Comparison of ENCODE assay signal across 14 cellular contexts in genomic region chr6:44497807-44498206, GRCh38.
DNase-seq lines count a peak whose midpoint lies in the region; ATAC-seq and TF ChIP-seq lines count a peak whose summit lies in the region.
"Had no signal": no experiment of that assay in that cellular context is flagged by ENCODE, and none has a peak within 500 bp of the region (broad histone marks: within the 10 kb centered on the region; RNA-seq: fewer than 3 reads in every experiment).

No MANE protein-coding gene starts in this region.

- H4K20me1 ChIP-seq in SK-N-SH (ENCODE audit: insufficient read depth), result no peaks in the 10 kb centered on the region

- no peaks in the 10 kb centered on the region for H3K79me2 ChIP-seq in SK-N-SH (ENCODE audit: insufficient read depth)

- no peaks in the 10 kb centered on the region for H3F3A ChIP-seq in SK-N-SH (replicated peaks; ENCODE audit: insufficient read depth)

- no peak overlapping the region for H3K4me3 ChIP-seq in SJCRH30
- no peak overlapping the region for H3K4me3 ChIP-seq in right atrium auricular region
- no peak overlapping the region for H3K4me3 ChIP-seq in SK-N-SH (ENCODE audit: low read depth in 2 of 2, low read length in 1 of 2)
- H3K4me3 ChIP-seq: A549, GM23248 had no signal

- H3K4me2 ChIP-seq in SK-N-SH, result no peak overlapping the region
- H3K4me2 ChIP-seq: A549 had no signal

- POLR2A ChIA-PET in SK-N-SH (lab: Yijun Ruan, JAX), result no interaction called here

- H3K9ac ChIP-seq in SK-N-SH, result no peak overlapping the region
- H3K9ac ChIP-seq: GM23248 had no signal

- no peak for TF ChIP-seq RAD21 in SK-N-SH (IDR thresholded peaks at IDR 0.05; ENCODE audit: low read length)

- no peak overlapping the region for H2AFZ ChIP-seq in SK-N-SH (ENCODE audit: low read depth)
- H2AFZ ChIP-seq: GM23248 had no signal

- CTCF ChIA-PET in SK-N-SH (lab: Yijun Ruan, JAX), result interaction anchor here (0.8 to 1.4 kb wide), 3 partner anchors 8 to 28 kb away, joined by 3 to 5 read pairs (median 3); no protein-coding TSS in a partner anchor

- TF ChIP-seq CTCF in right atrium auricular region (IDR thresholded peaks at IDR 0.05) (no peak), SK-N-SH (IDR thresholded peaks at IDR 0.05) (no peak)

- 48% methylated on average over 5 of the region's 5 CpGs for WGBS in SK-N-SH (ENCODE audit: low lambda C conversion rate)

- intact Hi-C loops in left ventricle myocardium superior (cut with micrococcal nuclease) (no loop called here), left cardiac atrium (cut with DNase I) (no loop called here)

- H3K27me3 ChIP-seq in SJCRH30, result no peaks in the 10 kb centered on the region
- H3K27me3 ChIP-seq in right atrium auricular region, result no peaks in the 10 kb centered on the region
- no peaks in the 10 kb centered on the region for H3K27me3 ChIP-seq in SK-N-SH (ENCODE audit: insufficient read depth)

- no peak for TF ChIP-seq EP300 in SK-N-SH (IDR thresholded peaks at IDR 0.05; ENCODE audit: borderline replicate concordance in 1 of 2, low read depth in 1 of 2, low read length in 1 of 2)

- H3K27ac ChIP-seq in SJCRH30 (peak overlapping the region; percentile 64), right atrium auricular region (no peak overlapping the region), SK-N-SH (ENCODE audit: low read depth in 2 of 2, low read length in 1 of 2) (no peak overlapping the region)
- H3K27ac ChIP-seq: A549, C4-2B, GM23248 had no signal

- ATAC-seq in left ventricle myocardium superior, result peak; percentile 57
- no peak for ATAC-seq in left cardiac atrium
- ATAC-seq: A549 had no signal

- H3K4me1 ChIP-seq in SJCRH30 (peaks cover 21% of the 10 kb centered on the region), right atrium auricular region (no peaks in the 10 kb centered on the region), SK-N-SH (ENCODE audit: control insufficient read depth in 1 of 2, insufficient read depth in 2 of 2, low read depth in 1 of 2, low read length in 1 of 2) (peaks cover 0 to 5% of the 10 kb centered on the region in 2 experiments; a peak in 1 of 4 replicates)
- H3K4me1 ChIP-seq: Caco-2 had no signal

- H3K9me3 ChIP-seq in SJCRH30 (replicated peaks) (peaks cover 7% of the 10 kb centered on the region; the same call in 1 of the 2 replicates), right atrium auricular region (no peaks in the 10 kb centered on the region), SK-N-SH (no peaks in the 10 kb centered on the region)
- H3K9me3 ChIP-seq: A549, Caco-2 had no signal

- H3K36me3 ChIP-seq in SJCRH30 (no peaks in the 10 kb centered on the region), right atrium auricular region (no peaks in the 10 kb centered on the region), SK-N-SH (replicated peaks in 1 of 2; ENCODE audit: control insufficient read depth in 1 of 2, insufficient read depth in 2 of 2, low read length in 1 of 2) (no peaks in the 10 kb centered on the region)

- DNase-seq in left ventricle myocardium superior, result no peak
- no peak for DNase-seq in left cardiac atrium
- DNase-seq in SJCRH30, result no peak
- DNase-seq in right atrium auricular region (ENCODE audit: low spot score), result peak; percentile 18
- no peak for DNase-seq in NCI-H526 treated with DMSO at 0.1 percent for 48 hours (lab: John Stamatoyannopoulos, UW)
- DNase-seq in SK-N-SH, result no peak
- DNase-seq in activated CD4-positive, alpha-beta T cell treated with anti-CD3 and anti-CD28 coated beads, Interleukin-2, amount 50 U/mL, for 1 hour, result no peak
- DNase-seq: AML-193; Caco-2; CD4-positive, alpha-beta T cell; GM23248; HCEC 1CT had no signal

- no peaks in the 10 kb centered on the region for H3K9me2 ChIP-seq in SK-N-SH

TF ChIP-seq in SK-N-SH, 30 proteins besides CTCF, POLR2A, EP300 and RAD21:
- no peak for TF ChIP-seq TAF1 (IDR thresholded peaks at IDR 0.05; ENCODE audit: borderline replicate concordance, low read depth, low read length)
